In genomic region chr6:108294787-108295625, GRCh38 we compare ENCODE assay signal across 8 cellular contexts. TPM values are rescaled to one million over a fixed set of nuclear protein-coding genes. Genes with fewer than 3 reads are reported as not detected.
DNase-seq lines count a peak whose midpoint lies in the region; ATAC-seq and TF ChIP-seq lines count a peak whose summit lies in the region.

AFG1L (plus strand) TSS chr6:108295054; CDS start chr6:108295080, 26 bp downstream.

- H3K36me3 Mint-ChIP-seq in activated CD4-positive, alpha-beta T cell treated with anti-CD3 and anti-CD28 coated beads for 36 hours (ENCODE audit: low read depth) = peaks cover 5% of the 10 kb centered on the region

- ATAC-seq in GM19023 (IDR thresholded peaks at IDR 0.05; ENCODE audit: unreplicated experiment) (peak; percentile 90), HG03196 (IDR thresholded peaks at IDR 0.05; ENCODE audit: unreplicated experiment) (peak; percentile 90)
- ATAC-seq in activated CD4-positive, alpha-beta T cell treated with anti-CD3 and anti-CD28 coated beads for 36 hours = peak; percentile 92

- POLR2A ChIA-PET in activated CD4-positive, alpha-beta T cell treated with anti-CD3 and anti-CD28 coated beads for 36 hours (lab: Charles Lee) = interaction anchor here (0.6 to 2.3 kb wide), 3 partner anchors 34 to 908 kb away, joined by 3 to 17 read pairs (median 3); partner anchors contain the start of gene SNX3

- H3K4me3 ChIP-seq in choroid plexus epithelial cell (ENCODE audit: low read depth, low read length) = peak within 1 kb of the TSS; percentile 98

- H3K4me3 Mint-ChIP-seq in activated CD4-positive, alpha-beta T cell treated with anti-CD3 and anti-CD28 coated beads for 36 hours = peak within 1 kb of the TSS; percentile 99

- peak; percentile 96 for DNase-seq in AG20443 (ENCODE audit: low spot score)
- DNase-seq in NCI-H510A (lab: John Stamatoyannopoulos, UW) = peak; percentile 24
- peak; percentile 93 for DNase-seq in activated CD4-positive, alpha-beta T cell treated with anti-CD3 and anti-CD28 coated beads for 36 hours
- peak; percentile 91 for DNase-seq in choroid plexus epithelial cell (ENCODE audit: low read depth)
- peak; percentile 90 for DNase-seq in kidney tubule cell (ENCODE audit: low spot score)
- DNase-seq in stimulated activated CD4-positive, alpha-beta T cell treated with anti-CD3 and anti-CD28 coated beads, Interleukin-1b, Interleukin-23, amount 100 ng/mL, for 1 hour (ENCODE audit: low read depth in 2 of 2) = peak; percentile 52 to 79

- H3K9me3 Mint-ChIP-seq in activated CD4-positive, alpha-beta T cell treated with anti-CD3 and anti-CD28 coated beads for 36 hours (ENCODE audit: low read depth) = no peaks in the 10 kb centered on the region

- no peak for TF ChIP-seq CTCF in choroid plexus epithelial cell (conservative IDR thresholded peaks at IDR 0.05; ENCODE audit: low read depth, low read length)

- CTCF ChIA-PET in activated CD4-positive, alpha-beta T cell treated with anti-CD3 and anti-CD28 coated beads for 36 hours (lab: Charles Lee) = interaction anchor here (1.6 kb wide), 2 partner anchors 14 to 34 kb away, joined by 3 to 10 read pairs; partner anchors contain the start of gene SNX3

- H3K27me3 Mint-ChIP-seq in activated CD4-positive, alpha-beta T cell treated with anti-CD3 and anti-CD28 coated beads for 36 hours = no peaks in the 10 kb centered on the region

- peaks cover 13% of the 10 kb centered on the region for H3K4me1 Mint-ChIP-seq in activated CD4-positive, alpha-beta T cell treated with anti-CD3 and anti-CD28 coated beads for 36 hours

- H3K27ac Mint-ChIP-seq in activated CD4-positive, alpha-beta T cell treated with anti-CD3 and anti-CD28 coated beads for 36 hours = peak within 1 kb of the TSS; percentile 100

- intact Hi-C loops in activated CD4-positive, alpha-beta T cell treated with anti-CD3 and anti-CD28 coated beads for 36 hours (cut with DNase I, micrococcal nuclease) = loop anchor here (1.0 to 10.0 kb wide), 11 partner anchors 34 to 1780 kb away; partner anchors contain the start of genes SEC63 (in 2 of the 2), SNX3 (in 2 of the 2), AK9 (in 1 of the 2) and CEP57L1 (in 1 of the 2)

RNA-seq across cellular contexts. Expression of gene AFG1L, which starts in this region (rescaled TPM):
- 1 to 10 TPM; 6.6 TPM for total RNA-seq in activated CD4-positive, alpha-beta T cell treated with anti-CD3 and anti-CD28 coated beads for 36 hours

Comparison
In these comparisons a context has a peak if more than half of its experiments do, and no peak if none do; other contexts are left out.
1. Peak in every context shown above with its lines: DNase-seq, ATAC-seq and H3K4me3 ChIP-seq.
2. DNase-seq: peak in every context shown above with its lines; median percentile 96 in AG20443; 93 in activated CD4-positive, alpha-beta T cell treated with anti-CD3 and anti-CD28 coated beads for 36 hours; 91 in choroid plexus epithelial cell; 90 in kidney tubule cell; 66 in stimulated activated CD4-positive, alpha-beta T cell treated with anti-CD3 and anti-CD28 coated beads, Interleukin-1b, Interleukin-23, amount 100 ng/mL, for 1 hour; 24 in NCI-H510A.